ENCODE assay signal across 8 cellular contexts in genomic region chr4:88672987-88673386, GRCh38. TPM values are rescaled to one million over a fixed set of nuclear protein-coding genes. Genes with fewer than 3 reads are reported as not detected.
DNase-seq lines count a peak whose midpoint lies in the region; ATAC-seq and TF ChIP-seq lines count a peak whose summit lies in the region.

No MANE protein-coding gene starts in this region.

- H3K79me2 ChIP-seq in parathyroid adenoma, result no peaks in the 10 kb centered on the region

- H3K4me1 Mint-ChIP-seq in endothelial cell (ENCODE audit: unreplicated experiment), result no peaks in the 10 kb centered on the region

- no peaks in the 10 kb centered on the region for H3K4me1 ChIP-seq in SJCRH30
- H3K4me1 ChIP-seq in parathyroid adenoma, result no peaks in the 10 kb centered on the region

- H3K27ac ChIP-seq in SJCRH30, result no peak overlapping the region
- H3K27ac ChIP-seq in parathyroid adenoma, result no peak overlapping the region

- H2AFZ ChIP-seq in parathyroid adenoma, result no peak overlapping the region

- H3K4me2 ChIP-seq in parathyroid adenoma (ENCODE audit: low read length), result no peak overlapping the region

- H3K27me3 ChIP-seq in SJCRH30 (no peaks in the 10 kb centered on the region), parathyroid adenoma (ENCODE audit: control insufficient read depth, insufficient read depth, low read length) (no peaks in the 10 kb centered on the region)

- H3K9me3 ChIP-seq in SJCRH30 (replicated peaks) (no peaks in the 10 kb centered on the region), parathyroid adenoma (ENCODE audit: control insufficient read depth, low read length) (no peaks in the 10 kb centered on the region)

- no peak overlapping the region for H3K9ac ChIP-seq in parathyroid adenoma

- no peaks in the 10 kb centered on the region for H3K27me3 Mint-ChIP-seq in endothelial cell (ENCODE audit: unreplicated experiment)

- DNase-seq in stimulated activated CD4-positive, alpha-beta T cell treated with anti-CD3 and anti-CD28 coated beads, Interleukin-12 subunit alpha, Interleukin-12 subunit beta, amount 100 ng/mL, for 4 hours, result peak; percentile 24
- DNase-seq in stimulated activated CD4-positive, alpha-beta T cell treated with anti-CD3 and anti-CD28 coated beads, Interleukin-1b, Interleukin-23, amount 100 ng/mL, for 48 hours, result no peak
- peak; percentile 24 to 66 for DNase-seq in SJCRH30
- DNase-seq in endothelial cell (ENCODE audit: low spot score), result peak; percentile 44

- H3K36me3 ChIP-seq in SJCRH30 (peaks cover 8% of the 10 kb centered on the region), parathyroid adenoma (ENCODE audit: control insufficient read depth, insufficient read depth, low read length) (no peaks in the 10 kb centered on the region)

- H3K4me3 ChIP-seq in SJCRH30 (no peak overlapping the region), parathyroid adenoma (ENCODE audit: low read depth, low read length) (no peak overlapping the region)

- H3K4me3 Mint-ChIP-seq in endothelial cell (ENCODE audit: unreplicated experiment), result no peak overlapping the region

- TF ChIP-seq CTCF in endothelial cell (IDR thresholded peaks at IDR 0.05; ENCODE audit: unreplicated experiment) (peak; percentile 72), parathyroid adenoma (IDR thresholded peaks at IDR 0.05) (peak; percentile 21)

- H3K9me3 Mint-ChIP-seq in endothelial cell (ENCODE audit: unreplicated experiment), result no peaks in the 10 kb centered on the region

- no peak overlapping the region for H3K27ac Mint-ChIP-seq in endothelial cell (ENCODE audit: unreplicated experiment)

- no peaks in the 10 kb centered on the region for H3K36me3 Mint-ChIP-seq in endothelial cell (ENCODE audit: low read depth, unreplicated experiment)

- ATAC-seq in HG02798 (IDR thresholded peaks at IDR 0.05; ENCODE audit: poor library complexity, unreplicated experiment) (peak; percentile 64), GM18870 (IDR thresholded peaks at IDR 0.05; ENCODE audit: unreplicated experiment) (no peak)
- no peak for ATAC-seq in activated CD4-positive, CD25-positive, alpha-beta regulatory T cell treated with anti-CD3 and anti-CD28 coated beads, Interleukin-2, amount 50 U/mL, for 24 hours

RNA-seq across cellular contexts. Expression of gene NAP1L5, which starts 24.6 kb away (rescaled TPM):
- total RNA-seq in SJCRH30 (2014; rRNA removed; shearing (Covaris generic)), result 10.4 and 10.5 TPM in 2 replicates
- 4.4 TPM for total RNA-seq in endothelial cell (ENCODE audit: unreplicated experiment)
